In genomic region chr12:26119391-26119981, GRCh38 we compare ENCODE assay signal across 7 cellular contexts. TPM values are rescaled to one million over a fixed set of nuclear protein-coding genes. Genes with fewer than 3 reads are reported as not detected.
DNase-seq lines count a peak whose midpoint lies in the region; TF ChIP-seq lines count a peak whose summit lies in the region.

No MANE protein-coding gene starts in this region.

- H3K9me3 ChIP-seq in SJSA1 (replicated peaks): no peaks in the 10 kb centered on the region

- H3K4me3 ChIP-seq in SJSA1: no peak overlapping the region

- DNase-seq in GM10266 (ENCODE audit: extremely low spot score): peak; percentile 59
- DNase-seq in HT1080 (ENCODE audit: low read depth): peak; percentile 65
- DNase-seq in SJSA1 (ENCODE audit: low read depth in 1 of 2, low spot score in 2 of 2): peak in 1 of 2 experiments; percentile 75
- DNase-seq in fibroblast of peridontal ligament (ENCODE audit: extremely low read depth): peak; percentile 86
- peak; percentile 36 for DNase-seq in retina
- no peak for DNase-seq in HPDE6-E6E7 (ENCODE audit: extremely low spot score)
- no peak for DNase-seq in activated T-cell treated with anti-CD3 and anti-CD28 coated beads, Interleukin-2, amount 50 U/mL, for 48 hours

- peak; percentile 54 for TF ChIP-seq CTCF in GM10266 (IDR thresholded peaks at IDR 0.05; ENCODE audit: control insufficient read depth, insufficient read depth, low read depth, missing control alignments)

- H3K36me3 ChIP-seq in SJSA1: peaks cover 56% of the 10 kb centered on the region

- no peaks in the 10 kb centered on the region for H3K27me3 ChIP-seq in SJSA1 (replicated peaks)

- H3K4me1 ChIP-seq in SJSA1 (replicated peaks): peaks cover 41% of the 10 kb centered on the region

- peak overlapping the region; percentile 90 for H3K27ac ChIP-seq in SJSA1

RNA-seq across cellular contexts. Expression of gene BHLHE41, which starts 5.4 kb away (rescaled TPM):
- 0.60 and 1.5 TPM in 2 replicates for total RNA-seq in HT1080 (2014; rRNA removed; shearing (Covaris generic))
- 5.1 and 5.5 TPM in 2 replicates for polyA plus RNA-seq in HT1080 (2015; cell fraction: cytosol; rRNA removed)
- 13.8 and 30.9 TPM in 2 replicates for polyA plus RNA-seq in HT1080 (2015; cell fraction: nucleus; rRNA removed)
- 36.1 and 69.1 TPM in 2 replicates for total RNA-seq in SJSA1 (2014; rRNA removed; shearing (Covaris generic))

Comparison
In these comparisons a context has a peak if more than half of its experiments do, and no peak if none do; other contexts are left out.
1. DNase-seq: peak in GM10266 (single experiment), HT1080 (single experiment), fibroblast of peridontal ligament (single experiment) and retina (single experiment); none in HPDE6-E6E7 (single experiment) and activated T-cell treated with anti-CD3 and anti-CD28 coated beads, Interleukin-2, amount 50 U/mL, for 48 hours (0 of 2).
2. RNA of gene BHLHE41, which starts 5.4 kb away (total RNA-seq): 36.1 to 69.1 TPM in SJSA1; 0.60 to 1.5 TPM in HT1080; every median in the first group is over 10 times any median in the second.